ENCODE assay signal across 21 cellular contexts in the genomic region with DNA sequence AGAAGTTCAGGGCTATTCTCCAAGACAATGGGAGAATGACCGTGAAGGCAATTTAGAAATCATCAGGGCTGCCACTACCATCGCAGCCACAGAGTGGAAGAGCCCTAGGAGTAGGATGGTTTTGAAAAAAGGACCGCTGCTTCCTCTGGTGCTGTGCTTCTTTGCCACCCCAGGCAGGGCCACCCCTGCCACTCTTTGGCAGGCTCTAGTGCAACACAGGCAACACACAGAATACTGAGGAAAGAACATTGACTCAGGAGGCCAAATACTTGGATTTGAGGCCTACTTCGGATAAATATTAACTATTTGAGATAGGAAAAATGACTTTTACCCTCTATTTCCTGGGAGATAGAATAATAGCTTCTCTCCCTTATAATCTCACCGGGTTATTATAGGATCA.
DNase-seq lines count a peak whose midpoint lies in the region; ATAC-seq and TF ChIP-seq lines count a peak whose summit lies in the region.
"Had no signal": no experiment of that assay in that cellular context is flagged by ENCODE, and none has a peak within 500 bp of the region (broad histone marks: within the 10 kb centered on the region; RNA-seq: fewer than 3 reads in every experiment).

No MANE protein-coding gene starts in this region.

- H3K27ac Mint-ChIP-seq in GM23338: no peak overlapping the region
- H3K27ac Mint-ChIP-seq: CD4-positive, alpha-beta T cell; CD8-positive, alpha-beta memory T cell; HFFc6 had no signal

- H3K27me3 Mint-ChIP-seq in GM23338 (ENCODE audit: insufficient read depth, low read depth, poor library complexity): no peaks in the 10 kb centered on the region
- H3K27me3 Mint-ChIP-seq: CD4-positive, alpha-beta T cell; CD8-positive, alpha-beta memory T cell had no signal

- TF ChIP-seq CTCF in GM23338 (conservative IDR thresholded peaks at IDR 0.05; ENCODE audit: low read depth in 2 of 2) (no peak), hepatocyte (IDR thresholded peaks at IDR 0.05; ENCODE audit: poor library complexity) (no peak)

- H2BK120ac ChIP-seq in neuronal stem cell (ENCODE audit: low read depth, low read length): peak overlapping the region; percentile 73

- no peak overlapping the region for H3K4me3 Mint-ChIP-seq in GM23338
- H3K4me3 Mint-ChIP-seq: CD14-positive monocyte; CD4-positive, alpha-beta T cell; CD8-positive, alpha-beta memory T cell; HFFc6 had no signal

- H3K36me3 ChIP-seq in GM23338 (ENCODE audit: insufficient read depth) (no peaks in the 10 kb centered on the region), hepatocyte (replicated peaks; ENCODE audit: insufficient read depth, low read depth) (no peaks in the 10 kb centered on the region), neuronal stem cell (replicated peaks in 1 of 2; ENCODE audit: control insufficient read depth in 2 of 2, insufficient read depth in 2 of 2, low read length in 2 of 2) (no peaks in the 10 kb centered on the region)
- H3K36me3 ChIP-seq: BE2C; BLaER1 treated with 17β-estradiol and CSF1 and Interleukin-3, amounts not matched to agents 10 nM and 100 nM; HAP-1 had no signal

- H3K27me3 ChIP-seq in GM23338 (ENCODE audit: insufficient read depth): no peaks in the 10 kb centered on the region
- H3K27me3 ChIP-seq in hepatocyte: no peaks in the 10 kb centered on the region
- no peaks in the 10 kb centered on the region for H3K27me3 ChIP-seq in neuronal stem cell (ENCODE audit: control insufficient read depth in 3 of 3, insufficient read depth in 3 of 3, low read depth in 1 of 3, low read length in 3 of 3)
- H3K27me3 ChIP-seq: BE2C; BLaER1 treated with 17β-estradiol and CSF1 and Interleukin-3, amounts not matched to agents 10 nM and 100 nM had no signal

- 80% methylated on average over 5 of the region's 5 CpGs for WGBS in hepatocyte (ENCODE audit: low lambda C conversion rate, missing lambda C conversion rate)
- no CpG with 5 or more reads among the region's 5 CpGs for WGBS in neuronal stem cell (ENCODE audit: extremely low coverage in 2 of 2, insufficient read length in 2 of 2, insufficient replicate concordance in 1 of 2), 2 donors

- H4K91ac ChIP-seq in neuronal stem cell (ENCODE audit: low read depth, low read length, poor library complexity): no peak overlapping the region

- H3K4me1 Mint-ChIP-seq in GM23338: peaks cover 10% of the 10 kb centered on the region
- H3K4me1 Mint-ChIP-seq: CD14-positive monocyte; CD8-positive, alpha-beta memory T cell had no signal

- no peak overlapping the region for H2AK5ac ChIP-seq in neuronal stem cell (ENCODE audit: low read depth, low read length)

- H2AFZ ChIP-seq in GM23338 (peak overlapping the region; percentile 14; the same call in 1 of the 2 replicates), hepatocyte (peak overlapping the region; percentile 22), neuronal stem cell (ENCODE audit: low read length) (no peak overlapping the region)

- no peak overlapping the region for H2BK5ac ChIP-seq in neuronal stem cell (ENCODE audit: low read length)

- no peaks in the 10 kb centered on the region for H3K79me2 ChIP-seq in GM23338 (replicated peaks; ENCODE audit: insufficient read depth)
- H3K79me2 ChIP-seq in hepatocyte: no peaks in the 10 kb centered on the region

- no peak overlapping the region for H3K9ac ChIP-seq in neuronal stem cell (ENCODE audit: low read depth, low read length, poor library complexity)
- H3K9ac ChIP-seq: BLaER1 treated with 17β-estradiol and CSF1 and Interleukin-3, amounts not matched to agents 10 nM and 100 nM had no signal

- H3K4me1 ChIP-seq in GM23338 (ENCODE audit: insufficient read depth) (no peaks in the 10 kb centered on the region; the same call in 1 of the 2 replicates), hepatocyte (ENCODE audit: insufficient read depth) (peaks cover 22% of the 10 kb centered on the region), neuronal stem cell (ENCODE audit: control insufficient read depth in 2 of 2, insufficient read depth in 1 of 2, low read depth in 1 of 2, low read length in 2 of 2) (peaks cover 0 to 11% of the 10 kb centered on the region in 2 donors)
- H3K4me1 ChIP-seq: A549; BE2C; BLaER1 treated with 17β-estradiol and CSF1 and Interleukin-3, amounts not matched to agents 10 nM and 100 nM; HAP-1 had no signal

- H2BK15ac ChIP-seq in neuronal stem cell (ENCODE audit: low read length): no peak overlapping the region

- H3K27ac ChIP-seq in GM23338 (ENCODE audit: low read depth) (no peak overlapping the region), hepatocyte (peak overlapping the region; percentile 81), neuronal stem cell (replicated peaks; ENCODE audit: low read length) (no peak overlapping the region)
- H3K27ac ChIP-seq: A549; BLaER1 treated with 17β-estradiol and CSF1 and Interleukin-3, amounts not matched to agents 10 nM and 100 nM had no signal

- H3K14ac ChIP-seq in neuronal stem cell (ENCODE audit: low read length): no peak overlapping the region

- no peak overlapping the region for H3K23ac ChIP-seq in neuronal stem cell (ENCODE audit: low read depth, low read length, poor library complexity)

- H4K8ac ChIP-seq in neuronal stem cell (ENCODE audit: low read depth, low read length): no peak overlapping the region

- H3K4ac ChIP-seq in neuronal stem cell (ENCODE audit: low read length): no peak overlapping the region

- H3K9me2 ChIP-seq in GM23338 (ENCODE audit: insufficient read depth): peaks cover 4% of the 10 kb centered on the region
- no peaks in the 10 kb centered on the region for H3K9me2 ChIP-seq in hepatocyte (replicated peaks; ENCODE audit: insufficient read depth)

- H3K79me1 ChIP-seq in neuronal stem cell (ENCODE audit: low read depth, low read length): no peaks in the 10 kb centered on the region

- H3F3A ChIP-seq in GM23338 (replicated peaks; ENCODE audit: low read depth): no peaks in the 10 kb centered on the region

- no peak overlapping the region for H3K4me3 ChIP-seq in GM23338
- no peak overlapping the region for H3K4me3 ChIP-seq in hepatocyte
- H3K4me3 ChIP-seq in neuronal stem cell (ENCODE audit: low read length in 2 of 2): no peak overlapping the region
- H3K4me3 ChIP-seq: A549; BLaER1 treated with 17β-estradiol and CSF1 and Interleukin-3, amounts not matched to agents 10 nM and 100 nM; HAP-1 had no signal

- no peak for ATAC-seq in GM23338
- ATAC-seq: A549 had no signal

- H3K9me3 ChIP-seq in hepatocyte (ENCODE audit: low read depth) (no peaks in the 10 kb centered on the region), neuronal stem cell (replicated peaks in 1 of 2; ENCODE audit: control insufficient read depth in 2 of 2, insufficient read depth in 1 of 2, low read depth in 1 of 2, low read length in 2 of 2) (no peaks in the 10 kb centered on the region)
- H3K9me3 ChIP-seq: BE2C, HAP-1 had no signal

- H2BK12ac ChIP-seq in neuronal stem cell (ENCODE audit: low read length): no peak overlapping the region

- no peaks in the 10 kb centered on the region for H3K36me3 Mint-ChIP-seq in GM23338 (ENCODE audit: low read depth)
- H3K36me3 Mint-ChIP-seq: CD14-positive monocyte; CD8-positive, alpha-beta memory T cell had no signal

- no peak overlapping the region for H3K4me2 ChIP-seq in GM23338
- H3K4me2 ChIP-seq in hepatocyte: no peak overlapping the region
- no peak overlapping the region for H3K4me2 ChIP-seq in neuronal stem cell (ENCODE audit: insufficient read depth, low read length, poor library complexity, severe bottlenecking)
- H3K4me2 ChIP-seq: A549; BLaER1 treated with 17β-estradiol and CSF1 and Interleukin-3, amounts not matched to agents 10 nM and 100 nM had no signal

- H4K20me1 ChIP-seq in GM23338 (replicated peaks; ENCODE audit: insufficient read depth) (no peaks in the 10 kb centered on the region), hepatocyte (ENCODE audit: insufficient read depth, poor library complexity, severe bottlenecking) (no peaks in the 10 kb centered on the region)
- H4K20me1 ChIP-seq: BLaER1 treated with 17β-estradiol and CSF1 and Interleukin-3, amounts not matched to agents 10 nM and 100 nM had no signal

- no peak for DNase-seq in GM23338 (ENCODE audit: low spot score)
- no peak for DNase-seq in hepatocyte (ENCODE audit: low spot score)
- DNase-seq in neuronal stem cell (ENCODE audit: low spot score): no peak
- DNase-seq in HuH-7 (ENCODE audit: low spot score): no peak
- DNase-seq in NCI-H2107 treated with DMSO at 0.1 percent for 48 hours (lab: John Stamatoyannopoulos, UW; ENCODE audit: unreplicated experiment): no peak
- no peak for DNase-seq in NCI-H1436 treated with DMSO at 0.1 percent for 48 hours (lab: John Stamatoyannopoulos, UW)
- DNase-seq: 8988T; ACHN; AML-193; BE2C; CD4-positive, alpha-beta T cell; CD8-positive, alpha-beta memory T cell; DMS 273 treated with DMSO at 0.1 percent for 48 hours; DMS79; GF-D8; GOT3; HFFc6 had no signal

- no peaks in the 10 kb centered on the region; the same call in 2 of the 3 replicates for H3K9me3 Mint-ChIP-seq in GM23338
- H3K9me3 Mint-ChIP-seq: HFFc6 had no signal

- no peak overlapping the region for H3K18ac ChIP-seq in neuronal stem cell (ENCODE audit: low read length)

TF ChIP-seq in GM23338, 12 proteins besides CTCF, POLR2A, EP300 and RAD21:
- no peak for TF ChIP-seq NANOG (IDR thresholded peaks at IDR 0.05; ENCODE audit: borderline replicate concordance)
- TF ChIP-seq EZH2 (IDR thresholded peaks at IDR 0.05; ENCODE audit: low read depth, unreplicated experiment): no peak
- no peak for TF ChIP-seq JUNB (IDR thresholded peaks at IDR 0.05; ENCODE audit: unreplicated experiment)
- TF ChIP-seq, protein P1, sequence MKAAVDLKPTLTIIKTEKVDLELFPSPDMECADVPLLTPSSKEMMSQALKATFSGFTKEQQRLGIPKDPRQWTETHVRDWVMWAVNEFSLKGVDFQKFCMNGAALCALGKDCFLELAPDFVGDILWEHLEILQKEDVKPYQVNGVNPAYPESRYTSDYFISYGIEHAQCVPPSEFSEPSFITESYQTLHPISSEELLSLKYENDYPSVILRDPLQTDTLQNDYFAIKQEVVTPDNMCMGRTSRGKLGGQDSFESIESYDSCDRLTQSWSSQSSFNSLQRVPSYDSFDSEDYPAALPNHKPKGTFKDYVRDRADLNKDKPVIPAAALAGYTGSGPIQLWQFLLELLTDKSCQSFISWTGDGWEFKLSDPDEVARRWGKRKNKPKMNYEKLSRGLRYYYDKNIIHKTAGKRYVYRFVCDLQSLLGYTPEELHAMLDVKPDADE (IDR thresholded peaks at IDR 0.05): no peak
- TF ChIP-seq ZNF114 (CRISPR knock-in tag; IDR thresholded peaks at IDR 0.05): no peak
- TF ChIP-seq CREB1 (CRISPR knock-in tag; IDR thresholded peaks at IDR 0.05; ENCODE audit: low read depth): no peak
- no peak for TF ChIP-seq STAT1 (IDR thresholded peaks at IDR 0.05; ENCODE audit: unreplicated experiment)
